Comparison of ENCODE assay signal across 1 cellular context in the genomic region with DNA sequence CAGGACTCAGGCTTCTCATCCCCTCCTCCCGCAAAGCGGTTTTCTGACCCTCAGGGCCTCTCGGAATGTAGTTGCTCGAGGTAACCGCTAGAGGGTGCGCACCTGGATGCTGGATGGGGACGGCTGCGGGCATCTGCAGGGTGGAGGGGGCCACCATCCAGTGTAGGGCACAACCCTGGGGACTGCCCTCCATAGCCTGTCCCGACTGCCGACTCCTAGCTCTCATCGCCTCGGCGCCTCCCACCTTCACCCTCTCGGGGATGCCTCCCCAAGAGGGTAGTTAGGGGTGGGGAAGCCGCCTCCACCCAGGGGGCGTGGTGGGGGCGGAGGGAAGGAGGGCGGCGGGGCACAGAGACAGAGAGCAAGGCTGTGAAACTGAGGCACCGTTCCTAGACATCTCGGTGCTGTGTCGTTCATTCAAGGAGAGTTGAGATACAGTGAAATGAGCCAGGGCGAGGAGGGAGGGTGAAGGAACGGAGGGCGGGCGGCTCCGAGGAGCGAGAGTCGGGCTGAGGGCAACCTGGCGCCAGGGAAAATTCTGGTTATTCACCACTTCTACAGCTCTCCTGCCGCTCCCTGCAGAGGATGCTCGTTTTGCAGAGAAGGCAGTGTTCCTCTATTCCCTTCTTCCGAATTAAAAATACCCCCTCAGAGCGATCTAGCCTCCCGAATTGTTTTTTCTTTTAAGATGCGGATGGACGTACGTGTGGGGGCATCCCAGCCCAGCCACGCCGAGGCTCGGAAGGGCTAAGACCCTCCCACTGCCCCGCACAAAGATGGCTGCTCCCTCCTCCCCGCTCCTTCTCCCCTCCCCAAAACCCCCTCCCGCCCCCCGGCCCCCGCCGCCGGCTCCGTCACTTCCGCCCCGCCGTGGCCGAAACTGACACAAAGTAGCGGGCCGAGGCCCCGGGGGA.
TF ChIP-seq lines count a peak whose summit lies in the region.

Gene ATP8B2 (plus strand): TSS at position 857 of the 914 bp plus-strand sequence. CDS start 2,617 bp downstream, outside the sequence.

TF ChIP-seq in Ishikawa, 13 proteins besides CTCF, POLR2A, EP300 and RAD21 (continued from another document):
- no peak for TF ChIP-seq USF1 (IDR thresholded peaks at IDR 0.05)
- no peak for TF ChIP-seq ZBTB7A (IDR thresholded peaks at IDR 0.05; ENCODE audit: low read depth)
